In genomic region chr19:4046946-4047683, GRCh38 we compare ENCODE assay signal across 1 cellular context.
TF ChIP-seq lines count a peak whose summit lies in the region.

No MANE protein-coding gene starts in this region.

TF ChIP-seq in HepG2, 621 proteins besides CTCF, POLR2A, EP300 and RAD21:
- TF ChIP-seq ZNF253 (CRISPR knock-in tag; IDR thresholded peaks at IDR 0.05; ENCODE audit: borderline replicate concordance), result no peak
- peak; percentile 25 for TF ChIP-seq AGO2 (optimal IDR thresholded peaks at IDR 0.05; ENCODE audit: low read depth, low read length)
- TF ChIP-seq GLI4 (CRISPR knock-in tag; IDR thresholded peaks at IDR 0.05; ENCODE audit: borderline replicate concordance), result no peak
- no peak for TF ChIP-seq GPBP1L1 (CRISPR knock-in tag; IDR thresholded peaks at IDR 0.05)
- TF ChIP-seq ZNF101 (CRISPR knock-in tag; IDR thresholded peaks at IDR 0.05; ENCODE audit: borderline replicate concordance, low read depth), result no peak
- no peak for TF ChIP-seq YEATS4 (CRISPR knock-in tag; IDR thresholded peaks at IDR 0.05; ENCODE audit: borderline replicate concordance)
- no peak for TF ChIP-seq NONO (IDR thresholded peaks at IDR 0.05)
- no peak for TF ChIP-seq NONO (CRISPR knock-in tag; conservative IDR thresholded peaks at IDR 0.05)
